In genomic region chr2:43236256-43236655, GRCh38 we compare ENCODE assay signal across 23 cellular contexts.
"Had no signal": no experiment of that assay in that cellular context is flagged by ENCODE, and none has a peak within 500 bp of the region (broad histone marks: within the 10 kb centered on the region; RNA-seq: fewer than 3 reads in every experiment).

No MANE protein-coding gene starts in this region.

- H3K27ac ChIP-seq: adrenal gland, ascending aorta, brain microvascular endothelial cell, WERI-Rb-1 had no signal

- H3K9me3 ChIP-seq: adrenal gland, ascending aorta, spleen, tibial nerve had no signal

- H3K27me3 ChIP-seq: adrenal gland, ascending aorta, brain microvascular endothelial cell, spleen, tibial nerve had no signal

- H3K4me3 Mint-ChIP-seq: activated naive CD8-positive, alpha-beta T cell; T-helper 2 cell treated with Interferon-gamma antibody and Interleukin-4, amounts not matched to agents 5 μg/mL and 100 μg/mL, for 36 hours had no signal

- DNase-seq: activated CD4-positive, alpha-beta T cell treated with anti-CD3 and anti-CD28 coated beads for 1 hour; activated CD4-positive, alpha-beta T cell treated with anti-CD3 and anti-CD28 coated beads, Interleukin-2, amount 50 U/mL, for 1 hour; activated naive CD4-positive, alpha-beta T cell; activated T-cell treated with anti-CD3 and anti-CD28 coated beads, Interleukin-2, amount 50 U/mL, for 1 hour; adrenal gland; brain microvascular endothelial cell; caudate nucleus; effector memory CD4-positive, alpha-beta T cell; glutamatergic neuron; hippocampal formation; posterior cingulate gyrus; spleen; stimulated activated CD4-positive, alpha-beta T cell treated with anti-CD3 and anti-CD28 coated beads, Interleukin-4, amount 100 ng/mL, for 1 hour; stimulated activated naive CD4-positive, alpha-beta T cell treated with Interleukin-2 at 50 U/mL for 16 hours; substantia nigra; WERI-Rb-1 had no signal

- ATAC-seq: esophagus mucosa, SK-N-SH treated with all-trans-retinoic acid at 6 μM for 48 hours had no signal

- H3K36me3 ChIP-seq: adrenal gland, WERI-Rb-1 had no signal

- H3K27ac Mint-ChIP-seq: activated naive CD8-positive, alpha-beta T cell; activated T-helper 2 cell treated with anti-CD3 and anti-CD28 coated beads, Interferon-gamma antibody, Interleukin-2, Interleukin-4, amounts not matched to agents 10 μg/mL and 5 μg/mL and 100 μg/mL, durations not matched to agents 14 hours and 24 hours and 36 hours; T-helper 2 cell treated with Interferon-gamma antibody and Interleukin-4, amounts not matched to agents 5 μg/mL and 100 μg/mL, for 36 hours had no signal

- H3K4me1 ChIP-seq: ascending aorta had no signal

- H3K9me3 Mint-ChIP-seq: activated T-helper 2 cell treated with anti-CD3 and anti-CD28 coated beads, Interferon-gamma antibody, Interleukin-2, Interleukin-4, amounts not matched to agents 10 μg/mL and 5 μg/mL and 100 μg/mL, durations not matched to agents 14 hours and 24 hours and 36 hours; T-helper 2 cell treated with Interferon-gamma antibody and Interleukin-4, amounts not matched to agents 5 μg/mL and 100 μg/mL, for 36 hours had no signal

- H3K4me3 ChIP-seq: adrenal gland, ascending aorta, spleen, tibial nerve had no signal

- H3K27me3 Mint-ChIP-seq: activated naive CD8-positive, alpha-beta T cell had no signal
